ENCODE assay signal across 10 cellular contexts in genomic region chr9:111961011-111961410, GRCh38.
A peak's percentile ranks its signal among the peaks of the same experiment; 100 is the strongest.
DNase-seq lines count a peak whose midpoint lies in the region; ATAC-seq and TF ChIP-seq lines count a peak whose summit lies in the region.
"Had no signal": no experiment of that assay in that cellular context is flagged by ENCODE, and none has a peak within 500 bp of the region (broad histone marks: within the 10 kb centered on the region; RNA-seq: fewer than 3 reads in every experiment).

No MANE protein-coding gene starts in this region.

- 0 out of 2 replicates have a peak overlapping the region, but pooled peaks have one; percentile 13 for H3K27ac ChIP-seq in SU-DHL-6 (ENCODE audit: low read depth, low read length)
- no peak overlapping the region for H3K27ac ChIP-seq in CD8-positive, alpha-beta memory T cell (ENCODE audit: low read depth, low read length)

- H3K27me3 ChIP-seq in SU-DHL-6 (ENCODE audit: low read length): no peaks in the 10 kb centered on the region
- H3K27me3 ChIP-seq in CD8-positive, alpha-beta memory T cell (ENCODE audit: insufficient read depth, low read length, poor library complexity, severe bottlenecking): no peaks in the 10 kb centered on the region

- H3K27me3 Mint-ChIP-seq in CD8-positive, alpha-beta memory T cell: peaks cover 0 to 3% of the 10 kb centered on the region in 2 donors

- H3K4me3 Mint-ChIP-seq in CD8-positive, alpha-beta memory T cell: no peak overlapping the region
- H3K4me3 Mint-ChIP-seq: natural killer cell treated with Interleukin-12 subunit alpha and Interleukin-12 subunit beta and Interleukin-15 and Interleukin-18, amount 100 ng/mL, for 72 hours had no signal

- peak; percentile 46 for DNase-seq in DMS153 (lab: John Stamatoyannopoulos, UW)
- peak; percentile 39 for DNase-seq in NCI-H1417 treated with DMSO at 0.1 percent for 48 hours (lab: John Stamatoyannopoulos, UW)
- DNase-seq in kidney glomerular epithelial cell (lab: John Stamatoyannopoulos, UW): peak; percentile 82
- no peak for DNase-seq in GM19238 (ENCODE audit: insufficient read length, low spot score)
- DNase-seq in cerebellar nuclear complex (lab: John Stamatoyannopoulos, UW): no peak
- DNase-seq in CD8-positive, alpha-beta memory T cell: no peak
- DNase-seq: BE2C had no signal

- no peaks in the 10 kb centered on the region for H3K4me1 ChIP-seq in CD8-positive, alpha-beta memory T cell (ENCODE audit: insufficient read depth, low read length)
- H3K4me1 ChIP-seq: BE2C had no signal

- no peak for TF ChIP-seq CTCF in SU-DHL-6 (IDR thresholded peaks at IDR 0.05; ENCODE audit: insufficient read depth, low read length, poor library complexity, severe bottlenecking)

- H3K9ac ChIP-seq in SU-DHL-6 (ENCODE audit: low read length): peak overlapping the region; percentile 18; the same call in 1 of the 2 replicates

- POLR2A ChIA-PET in CD8-positive, alpha-beta memory T cell (lab: Charles Lee): no interaction called here

- H3K79me2 ChIP-seq in SU-DHL-6 (ENCODE audit: insufficient read depth, low read length): no peaks in the 10 kb centered on the region

- peak overlapping the region; percentile 42 for H3K4me2 ChIP-seq in SU-DHL-6 (ENCODE audit: low read depth, low read length, poor library complexity, severe bottlenecking)

- peaks cover 9 to 16% (median 10%) of the 10 kb centered on the region in 3 donors for H3K4me1 Mint-ChIP-seq in CD8-positive, alpha-beta memory T cell

- H3F3A ChIP-seq in SU-DHL-6 (ENCODE audit: insufficient read depth): no peaks in the 10 kb centered on the region

- H3K36me3 Mint-ChIP-seq in CD8-positive, alpha-beta memory T cell: no peaks in the 10 kb centered on the region
- H3K36me3 Mint-ChIP-seq: natural killer cell treated with Interleukin-12 subunit alpha and Interleukin-12 subunit beta and Interleukin-15 and Interleukin-18, amount 100 ng/mL, for 72 hours had no signal

- peak overlapping the region in 1 of 8 donors; percentile 4 for H3K27ac Mint-ChIP-seq in CD8-positive, alpha-beta memory T cell
- H3K27ac Mint-ChIP-seq: natural killer cell treated with Interleukin-12 subunit alpha and Interleukin-12 subunit beta and Interleukin-15 and Interleukin-18, amount 100 ng/mL, for 72 hours had no signal

- no peak overlapping the region for H2AFZ ChIP-seq in SU-DHL-6 (ENCODE audit: low read depth, low read length, severe bottlenecking)

- no peaks in the 10 kb centered on the region for H3K9me2 ChIP-seq in SU-DHL-6 (replicated peaks; ENCODE audit: insufficient read depth, low read length)

- no peak for ATAC-seq in GM18873 (IDR thresholded peaks at IDR 0.05; ENCODE audit: low FRiP score, unreplicated experiment)
- ATAC-seq: natural killer cell treated with Interleukin-12 subunit alpha and Interleukin-12 subunit beta and Interleukin-15 and Interleukin-18, amount 100 ng/mL, for 72 hours had no signal

- CTCF ChIA-PET in CD8-positive, alpha-beta memory T cell (lab: Charles Lee): no interaction called here

- H3K9me3 ChIP-seq in SU-DHL-6 (ENCODE audit: insufficient read depth, low read length): no peaks in the 10 kb centered on the region
- no peaks in the 10 kb centered on the region for H3K9me3 ChIP-seq in CD8-positive, alpha-beta memory T cell (ENCODE audit: low read length)
- H3K9me3 ChIP-seq: BE2C had no signal

- H3K9me3 Mint-ChIP-seq in CD8-positive, alpha-beta memory T cell: no peaks in the 10 kb centered on the region
- H3K9me3 Mint-ChIP-seq: natural killer cell treated with Interleukin-12 subunit alpha and Interleukin-12 subunit beta and Interleukin-15 and Interleukin-18, amount 100 ng/mL, for 72 hours had no signal

- no peaks in the 10 kb centered on the region for H4K20me1 ChIP-seq in SU-DHL-6 (ENCODE audit: low read depth, low read length)

- H3K36me3 ChIP-seq in SU-DHL-6 (ENCODE audit: low read length): no peaks in the 10 kb centered on the region
- H3K36me3 ChIP-seq in CD8-positive, alpha-beta memory T cell (ENCODE audit: insufficient read depth, low read length): no peaks in the 10 kb centered on the region
- H3K36me3 ChIP-seq: BE2C had no signal

- no peak overlapping the region for H3K4me3 ChIP-seq in SU-DHL-6 (ENCODE audit: insufficient read depth, low read length, poor library complexity, severe bottlenecking)
- H3K4me3 ChIP-seq in CD8-positive, alpha-beta memory T cell (ENCODE audit: low read length): no peak overlapping the region

Comparison
In these comparisons a context has a peak if more than half of its experiments do, and no peak if none do; other contexts are left out.
1. DNase-seq: peak in DMS153 (single experiment), NCI-H1417 treated with DMSO at 0.1 percent for 48 hours (single experiment) and kidney glomerular epithelial cell (single experiment); none in GM19238 (single experiment), cerebellar nuclear complex (0 of 2) and CD8-positive, alpha-beta memory T cell (0 of 5).